8 cellular contexts compared by ENCODE assay signal in genomic region chr1:185316163-185317033, GRCh38. TPM values are rescaled to one million over a fixed set of nuclear protein-coding genes. Genes with fewer than 3 reads are reported as not detected.
DNase-seq lines count a peak whose midpoint lies in the region; ATAC-seq, FAIRE-seq and TF ChIP-seq lines count a peak whose summit lies in the region.

No MANE protein-coding gene starts in this region.

- in situ Hi-C loops in ACHN (cut with HindIII; ENCODE audit: low pct_ligation_motif_present, low pct_unique_long_range_greater_than_20kb, low sequenced_read_pairs): no loop called here

- H3K79me2 ChIP-seq in keratinocyte (ENCODE audit: control insufficient read depth, insufficient read depth, low read length): peaks cover 57% of the 10 kb centered on the region

- FAIRE-seq in keratinocyte (lab: Jason Lieb, UNC): no peak

- peak overlapping the region; percentile 97 for H3K9ac ChIP-seq in keratinocyte (ENCODE audit: control insufficient read depth, extremely low read depth, insufficient read depth, low read length)

- peak; percentile 89 for DNase-seq in ACHN
- peak; percentile 84 for DNase-seq in NCI-H2171 treated with DMSO at 0.1 percent for 48 hours (lab: John Stamatoyannopoulos, UW)
- DNase-seq in activated CD4-positive, CD25-positive, alpha-beta regulatory T cell (lab: John Stamatoyannopoulos, UW): peak; percentile 79 to 90 (median 85)
- peak; percentile 64 to 97 (median 90) for DNase-seq in caudate nucleus (lab: John Stamatoyannopoulos, UW)
- DNase-seq in keratinocyte (ENCODE audit: low read depth, low spot score): no peak
- peak; percentile 93 for DNase-seq in stimulated activated CD4-positive, alpha-beta T cell treated with anti-CD3 and anti-CD28 coated beads, Interleukin-12 subunit alpha, Interleukin-12 subunit beta, amount 100 ng/mL, for 4 hours

- H3K27ac ChIP-seq in caudate nucleus (ENCODE audit: low read depth, low read length) (peak overlapping the region; percentile 96), keratinocyte (ENCODE audit: control insufficient read depth, insufficient read depth, low read length) (peak overlapping the region; percentile 95)

- no peaks in the 10 kb centered on the region for H3K36me3 ChIP-seq in keratinocyte (ENCODE audit: control insufficient read depth in 2 of 2, extremely low read depth in 1 of 2, insufficient read depth in 2 of 2, low read length in 2 of 2)

- H3K4me1 ChIP-seq in keratinocyte (ENCODE audit: control insufficient read depth, extremely low read depth, insufficient read depth, low read length): peaks cover 39% of the 10 kb centered on the region

- TF ChIP-seq CTCF in keratinocyte (optimal IDR thresholded peaks at IDR 0.05 in 1 of 3, IDR thresholded peaks at IDR 0.05 in 1 of 3, conservative IDR thresholded peaks at IDR 0.05 in 1 of 3; ENCODE audit: extremely low read depth in 1 of 3, insufficient read depth in 2 of 3, low read length in 3 of 3): no peak

- H3K9me1 ChIP-seq in keratinocyte (ENCODE audit: control insufficient read depth, extremely low read depth, insufficient read depth, low read length): no peaks in the 10 kb centered on the region

- H3K9me3 ChIP-seq in keratinocyte (ENCODE audit: control insufficient read depth, low read depth, low read length): no peaks in the 10 kb centered on the region

- H3K27me3 ChIP-seq in keratinocyte (ENCODE audit: control insufficient read depth, extremely low read depth, insufficient read depth, low read length): no peaks in the 10 kb centered on the region

- H3K4me3 ChIP-seq in keratinocyte (ENCODE audit: control insufficient read depth in 2 of 3, extremely low read depth in 1 of 3, insufficient read depth in 2 of 3, low read depth in 1 of 3, low read length in 3 of 3): peak overlapping the region; percentile 85 to 96 (median 93)

- peak; percentile 20 for ATAC-seq in GM18858 (IDR thresholded peaks at IDR 0.05; ENCODE audit: unreplicated experiment)
- peak; percentile 55 for ATAC-seq in HG03095 (IDR thresholded peaks at IDR 0.05; ENCODE audit: unreplicated experiment)

- dilution Hi-C loops in keratinocyte (cut with MboI; ENCODE audit: extremely low pct_ligation_motif_present, low sequenced_read_pairs): no loop called here

- H4K20me1 ChIP-seq in keratinocyte (ENCODE audit: control insufficient read depth, extremely low read depth, insufficient read depth, low read length): peaks cover 25% of the 10 kb centered on the region

- peak overlapping the region; percentile 62 for H2AFZ ChIP-seq in keratinocyte (ENCODE audit: control insufficient read depth, low read length)

- peak overlapping the region; percentile 91 for H3K4me2 ChIP-seq in keratinocyte (ENCODE audit: control insufficient read depth, extremely low read depth, insufficient read depth, low read depth, low read length)

RNA-seq across cellular contexts. Expression of gene IVNS1ABP, which starts 0.6 kb away (rescaled TPM):
- 113 to 168 TPM (median 162 TPM) in 3 replicates for polyA plus RNA-seq in keratinocyte
- polyA plus RNA-seq in keratinocyte (2011; ENCODE audit: low read depth): 124 TPM
- 88.1 and 138 TPM in 2 replicates for polyA plus RNA-seq in keratinocyte (2011; cell fraction: cytosol; rRNA removed)
- 284 and 358 TPM in 2 replicates for polyA plus RNA-seq in keratinocyte (2011; cell fraction: nucleus; rRNA removed)
- 98.2 and 98.5 TPM in 2 replicates for polyA plus RNA-seq in keratinocyte (2012; ENCODE audit: low replicate concordance)
- 62.1 to 198 TPM (median 133 TPM) in 3 replicates for polyA minus RNA-seq in keratinocyte
- polyA minus RNA-seq in keratinocyte (2011; cell fraction: cytosol; rRNA and poly(A)+ RNA removed): 99.9 TPM
- 178 and 289 TPM in 2 replicates for polyA minus RNA-seq in keratinocyte (2011; cell fraction: nucleus; rRNA and poly(A)+ RNA removed)
